10 cellular contexts compared by ENCODE assay signal in the genomic region with DNA sequence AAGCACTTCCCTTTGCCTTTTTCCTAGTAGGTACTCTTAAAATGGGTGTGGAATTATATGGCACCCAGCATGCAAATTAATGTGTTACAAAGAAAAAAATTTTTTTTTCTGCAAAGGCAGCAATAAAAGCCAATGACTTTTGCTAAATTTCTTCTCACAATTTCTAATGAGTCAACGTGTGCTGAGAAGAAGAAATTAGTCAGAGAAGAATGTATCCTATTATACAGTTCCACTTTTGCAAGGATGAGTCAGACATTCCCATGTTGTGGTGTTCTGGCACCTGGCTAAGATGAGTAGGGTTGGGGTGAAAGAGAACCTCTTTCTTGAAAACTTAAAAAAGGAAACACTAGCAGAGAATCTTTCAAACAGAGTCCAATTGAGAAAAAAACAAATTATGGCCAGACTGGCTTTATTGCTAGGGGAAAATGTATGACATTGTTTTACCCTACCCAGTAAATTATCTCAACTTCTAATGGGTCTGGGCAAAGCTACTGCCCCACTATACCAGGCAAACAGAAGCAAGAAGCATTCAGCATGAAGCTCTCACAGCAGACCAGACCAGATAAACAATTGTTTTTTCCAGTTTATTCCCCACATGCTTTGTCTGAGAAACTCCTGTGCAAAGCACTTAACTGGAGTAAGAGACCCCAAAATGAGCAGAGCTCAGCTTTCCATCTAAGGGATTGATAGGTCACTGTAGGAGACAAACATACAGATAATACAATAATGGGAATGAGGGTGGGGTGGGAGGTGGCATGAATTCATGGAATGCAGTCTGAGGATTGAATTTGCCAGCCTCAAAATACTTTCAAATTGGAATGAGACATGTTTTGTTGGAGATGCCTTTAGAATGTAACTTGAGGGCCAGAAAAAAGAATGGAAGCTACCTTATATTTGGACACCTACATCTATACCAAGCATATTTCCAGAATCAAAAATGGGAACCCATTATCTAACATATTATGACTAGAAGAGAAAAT.
DNase-seq lines count a peak whose midpoint lies in the region; ATAC-seq, FAIRE-seq and TF ChIP-seq lines count a peak whose summit lies in the region.
"Had no signal": no experiment of that assay in that cellular context is flagged by ENCODE, and none has a peak within 500 bp of the region (broad histone marks: within the 10 kb centered on the region; RNA-seq: fewer than 3 reads in every experiment).

No MANE protein-coding gene starts in this region.

- no peak for FAIRE-seq in HTR-8/SVneo (lab: Jason Lieb, UNC)

- ATAC-seq in omental fat pad (ENCODE audit: low FRiP score) (peak; percentile 97), GM21360 (IDR thresholded peaks at IDR 0.05; ENCODE audit: unreplicated experiment) (no peak)

- no peak for TF ChIP-seq CTCF in astrocyte of the cerebellum (IDR thresholded peaks at IDR 0.05; ENCODE audit: low read depth, low read length, missing control alignments)
- no peak for TF ChIP-seq CTCF in omental fat pad (IDR thresholded peaks at IDR 0.05)
- no peak for TF ChIP-seq CTCF in nephron progenitor cell (IDR thresholded peaks at IDR 0.05)
- no peak for TF ChIP-seq CTCF in GM20000 (IDR thresholded peaks at IDR 0.05; ENCODE audit: extremely low read depth, missing control alignments)

- H3K27me3 Mint-ChIP-seq in nephron progenitor cell (ENCODE audit: low read depth, poor library complexity), result no peaks in the 10 kb centered on the region

- peaks cover 4% of the 10 kb centered on the region for H3K4me1 Mint-ChIP-seq in nephron progenitor cell

- DNase-seq in ELR (ENCODE audit: low read depth) (peak; percentile 97), HTR-8/SVneo (ENCODE audit: insufficient read length, low spot score) (peak; percentile 53), astrocyte of the cerebellum (ENCODE audit: low read depth) (peak; percentile 79), omental fat pad (ENCODE audit: low spot score) (no peak), nephron progenitor cell (no peak), mesenteric fat pad (ENCODE audit: low spot score) (no peak), GM20000 (ENCODE audit: low spot score) (no peak)

- H3K27ac Mint-ChIP-seq in nephron progenitor cell, result no peak overlapping the region

- H3K4me3 Mint-ChIP-seq in nephron progenitor cell, result no peak overlapping the region

- H3K4me3 ChIP-seq in astrocyte of the cerebellum (ENCODE audit: low read depth, low read length), result no peak overlapping the region
- H3K4me3 ChIP-seq: dorsolateral prefrontal cortex, tibial nerve had no signal

- H3K36me3 Mint-ChIP-seq in nephron progenitor cell (ENCODE audit: low read depth), result no peaks in the 10 kb centered on the region

- in situ Hi-C loops in astrocyte of the cerebellum (cut with HindIII; ENCODE audit: low sequenced_read_pairs), result no loop called here

- no peaks in the 10 kb centered on the region for H3K9me3 Mint-ChIP-seq in nephron progenitor cell

Comparison
In these comparisons a context has a peak if more than half of its experiments do, and no peak if none do; other contexts are left out.
1. DNase-seq: peak in ELR (single experiment), HTR-8/SVneo (single experiment) and astrocyte of the cerebellum (single experiment); none in omental fat pad (single experiment), nephron progenitor cell (single experiment), mesenteric fat pad (single experiment) and GM20000 (single experiment).